2 cellular contexts compared by ENCODE assay signal in genomic region chr2:48036312-48036711, GRCh38.
TF ChIP-seq lines count a peak whose summit lies in the region.

No MANE protein-coding gene starts in this region.

TF ChIP-seq in WTC11, 78 proteins besides CTCF, POLR2A, EP300 and RAD21 (continued from another document):
- no peak for TF ChIP-seq SMAD4 (CRISPR knock-in tag; IDR thresholded peaks at IDR 0.05)

TF ChIP-seq in K562, 482 proteins besides CTCF, POLR2A, EP300 and RAD21:
- TF ChIP-seq TFAP4 (CRISPR knock-in tag; IDR thresholded peaks at IDR 0.05; ENCODE audit: borderline replicate concordance): no peak
- TF ChIP-seq ZNF121 (CRISPR knock-in tag; conservative IDR thresholded peaks at IDR 0.05): no peak
- no peak for TF ChIP-seq GTF2F1 (IDR thresholded peaks at IDR 0.05; ENCODE audit: low read depth, low read length)
- no peak for TF ChIP-seq ZNF766 (CRISPR knock-in tag; conservative IDR thresholded peaks at IDR 0.05)
- no peak for TF ChIP-seq ATF2 (CRISPR knock-in tag; IDR thresholded peaks at IDR 0.05)
- peak; percentile 90 for TF ChIP-seq TRIM28 (IDR thresholded peaks at IDR 0.05)
- TF ChIP-seq ZBTB1 (CRISPR knock-in tag; IDR thresholded peaks at IDR 0.05; ENCODE audit: borderline replicate concordance, low read depth): no peak
- peak; percentile 48; the same call in 1 of the 2 replicates for TF ChIP-seq CBX5 (IDR thresholded peaks at IDR 0.05; ENCODE audit: borderline replicate concordance, low read depth)
- TF ChIP-seq MYBL2 (IDR thresholded peaks at IDR 0.05; ENCODE audit: low read depth): no peak
- no peak for TF ChIP-seq MYBL2 (CRISPR knock-in tag; IDR thresholded peaks at IDR 0.05; ENCODE audit: borderline replicate concordance)
- TF ChIP-seq ZNF707 (CRISPR knock-in tag; conservative IDR thresholded peaks at IDR 0.05): no peak
- TF ChIP-seq POLR2B (IDR thresholded peaks at IDR 0.05; ENCODE audit: low read depth, partially characterized antibody): no peak
- no peak for TF ChIP-seq COPS2 (conservative IDR thresholded peaks at IDR 0.05)
- TF ChIP-seq CBX3 (IDR thresholded peaks at IDR 0.05; ENCODE audit: borderline replicate concordance in 1 of 2, low read length in 2 of 2): peak in 1 of 2 experiments; percentile 77; a peak in 2 of 3 replicates
- TF ChIP-seq RB1 (IDR thresholded peaks at IDR 0.05; ENCODE audit: low read depth): no peak
- no peak for TF ChIP-seq MBD1 (CRISPR knock-in tag; IDR thresholded peaks at IDR 0.05)
- TF ChIP-seq MAZ (CRISPR knock-in tag; conservative IDR thresholded peaks at IDR 0.05 in 1 of 2, IDR thresholded peaks at IDR 0.05 in 1 of 2): no peak
- TF ChIP-seq SLC30A9 (CRISPR knock-in tag; IDR thresholded peaks at IDR 0.05): no peak
- TF ChIP-seq ZHX1 (conservative IDR thresholded peaks at IDR 0.05; ENCODE audit: low read length): no peak
- no peak for TF ChIP-seq ZNF589 (CRISPR knock-in tag; IDR thresholded peaks at IDR 0.05; ENCODE audit: low read depth)
- TF ChIP-seq TEAD1 (CRISPR knock-in tag; IDR thresholded peaks at IDR 0.05): no peak
- no peak for TF ChIP-seq MLLT1 (IDR thresholded peaks at IDR 0.05)
- TF ChIP-seq BCL6 (CRISPR knock-in tag; IDR thresholded peaks at IDR 0.05): no peak
